In genomic region chr19:8513687-8514504, GRCh38 we compare ENCODE assay signal across 8 cellular contexts. TPM values are rescaled to one million over a fixed set of nuclear protein-coding genes. Genes with fewer than 3 reads are reported as not detected.
A peak's percentile ranks its signal among the peaks of the same experiment; 100 is the strongest.
DNase-seq lines count a peak whose midpoint lies in the region; TF ChIP-seq lines count a peak whose summit lies in the region.

Gene ZNF414, minus strand, starts transcription at chr19:8514167. Its CDS starts 121 bp downstream, at chr19:8514046.

- H3K36me3 ChIP-seq in SJSA1 (peaks cover 26% of the 10 kb centered on the region), stomach (peaks cover 4 to 27% (median 22%) of the 10 kb centered on the region in 4 donors)

- no peaks in the 10 kb centered on the region for H3K27me3 ChIP-seq in SJSA1 (replicated peaks)
- no peaks in the 10 kb centered on the region for H3K27me3 ChIP-seq in stomach

- H3K36me3 Mint-ChIP-seq in neural crest cell (ENCODE audit: low read depth), result peaks cover 3% of the 10 kb centered on the region

- 0 to 1% (median 1%) methylated on average over 40 to 70 of the region's 70 CpGs for WGBS in stomach, 5 donors

- H3K9me3 Mint-ChIP-seq in neural crest cell, result peaks cover 3% of the 10 kb centered on the region

- TF ChIP-seq POLR2A in stomach (IDR thresholded peaks at IDR 0.05), result peak in 2 of 4 donors; percentile 51 to 85

- POLR2A ChIA-PET in HEK293T (lab: Yijun Ruan, JAX), result interaction anchor here (0.6 to 4.2 kb wide), 45 partner anchors 8 to 645 kb away, joined by 3 to 121 read pairs (median 5); partner anchors contain the start of genes HNRNPM, MAP2K7, MARCHF2 and RAB11B

- DNase-seq in GM03348 (ENCODE audit: low spot score) (peak; percentile 98), HEK293T (ENCODE audit: extremely low spot score) (peak; percentile 94), MV-4-11 (lab: John Stamatoyannopoulos, UW) (peak; percentile 96), SJSA1 (ENCODE audit: low read depth in 1 of 2, low spot score in 2 of 2) (peak; percentile 99), foreskin fibroblast (peak; percentile 96 to 98), neural crest cell (ENCODE audit: low read depth, low spot score) (peak; percentile 98), stomach (peak; percentile 98)
- DNase-seq in activated gamma-delta T cell treated with anti-CD3 and anti-CD28 coated beads, Interleukin-2, amount 50 U/mL, for 16 hours (ENCODE audit: low read depth), result peak; percentile 95

- peaks cover 20% of the 10 kb centered on the region for H3K4me1 Mint-ChIP-seq in neural crest cell

- H3K27ac ChIP-seq in SJSA1 (peak within 1 kb of the TSS; percentile 100), stomach (peak within 1 kb of the TSS; percentile 96 to 100 (median 99))

- intact Hi-C loops in stomach (cut with DNase I; ENCODE audit: low total_unique reads), result loop anchor here (5.0 kb wide), 1 partner anchor 182 kb away; no protein-coding TSS in a partner anchor

- no peak for TF ChIP-seq EP300 in stomach (IDR thresholded peaks at IDR 0.05)

- H3K27me3 Mint-ChIP-seq in neural crest cell (ENCODE audit: low read depth), result peaks cover 5% of the 10 kb centered on the region

- peak within 1 kb of the TSS; percentile 100 for H3K27ac Mint-ChIP-seq in neural crest cell (ENCODE audit: unreplicated experiment)

- H3K4me1 ChIP-seq in SJSA1 (replicated peaks) (peaks cover 21% of the 10 kb centered on the region), stomach (peaks cover 18 to 57% (median 28%) of the 10 kb centered on the region in 4 donors)

- H3K4me3 Mint-ChIP-seq in neural crest cell, result peak within 1 kb of the TSS; percentile 94

- no peak for TF ChIP-seq CTCF in foreskin fibroblast (IDR thresholded peaks at IDR 0.05; ENCODE audit: low read depth, low read length)
- TF ChIP-seq CTCF in neural crest cell (conservative IDR thresholded peaks at IDR 0.05), result no peak
- no peak for TF ChIP-seq CTCF in stomach (IDR thresholded peaks at IDR 0.05)

- CTCF ChIA-PET in HEK293T (lab: Yijun Ruan, JAX), result interaction anchor here (0.6 to 1.6 kb wide), 4 partner anchors 11 to 67 kb away, joined by 3 to 5 read pairs (median 4); no protein-coding TSS in a partner anchor

- H3K4me3 ChIP-seq in SJSA1 (peak within 1 kb of the TSS; percentile 99), foreskin fibroblast (ENCODE audit: low read depth in 1 of 2, low read length in 2 of 2) (peak within 1 kb of the TSS; percentile 55 to 71), stomach (peak within 1 kb of the TSS; percentile 45 to 72 (median 63))

- H3K9me3 ChIP-seq in SJSA1 (replicated peaks), result no peaks in the 10 kb centered on the region
- no peaks in the 10 kb centered on the region for H3K9me3 ChIP-seq in stomach

TF ChIP-seq in HEK293T, 16 proteins besides CTCF, POLR2A, EP300 and RAD21:
- TF ChIP-seq ARNT (IDR thresholded peaks at IDR 0.05) (no peak), CTBP1 (IDR thresholded peaks at IDR 0.05; ENCODE audit: borderline replicate concordance) (no peak), ZNF384 (IDR thresholded peaks at IDR 0.05) (no peak), PKNOX1 (IDR thresholded peaks at IDR 0.05) (peak; percentile 96), TARDBP (IDR thresholded peaks at IDR 0.05) (no peak), FOXA1 (IDR thresholded peaks at IDR 0.05) (no peak), ELF4 (IDR thresholded peaks at IDR 0.05) (peak; percentile 53), HDGF (IDR thresholded peaks at IDR 0.05; ENCODE audit: borderline replicate concordance) (peak; percentile 99), FOXM1 (IDR thresholded peaks at IDR 0.05; ENCODE audit: borderline replicate concordance) (no peak)
TF ChIP-seq in HEK293T: peak in this region for 3.

RNA-seq across cellular contexts. Expression of gene ZNF414, which starts in this region (rescaled TPM):
- 0.25 and 5.4 TPM in 2 replicates for total RNA-seq in SJSA1 (2014; rRNA removed; shearing (Covaris generic))
- total RNA-seq in neural crest cell (31.1 and 31.8 TPM in 2 replicates), stomach (10 to 100 TPM in 3 of 5 donors, 1 to 10 TPM in 2; 1.8 to 28.4 (median 16.5) TPM)
- 10 to 100 TPM; 19.9 to 32.7 (median 26.9) TPM for polyA plus RNA-seq in stomach

Comparison
In these comparisons a context has a peak if more than half of its experiments do, and no peak if none do; other contexts are left out.
1. Peak in every context shown above with its lines: DNase-seq, H3K4me3 ChIP-seq and H3K27ac ChIP-seq.